In genomic region chr20:3784863-3785239, GRCh38 we compare ENCODE assay signal across 1 cellular context.
TF ChIP-seq lines count a peak whose summit lies in the region.

No MANE protein-coding gene starts in this region.

TF ChIP-seq in HCT116, 20 proteins besides CTCF, POLR2A, EP300 and RAD21:
- no peak for TF ChIP-seq REST (IDR thresholded peaks at IDR 0.05; ENCODE audit: low read depth)
- no peak for TF ChIP-seq EZH2 (IDR thresholded peaks at IDR 0.05)
- TF ChIP-seq EZH2phosphoT487 (IDR thresholded peaks at IDR 0.05; ENCODE audit: borderline replicate concordance) = no peak
- TF ChIP-seq ELF1 (IDR thresholded peaks at IDR 0.05; ENCODE audit: borderline replicate concordance, low read depth) = no peak
- TF ChIP-seq CEBPB (IDR thresholded peaks at IDR 0.05; ENCODE audit: low read depth) = no peak
- TF ChIP-seq JUND (IDR thresholded peaks at IDR 0.05) = no peak
